ENCODE assay signal across 19 cellular contexts in genomic region chr9:304106-304505, GRCh38.
DNase-seq lines count a peak whose midpoint lies in the region; ATAC-seq lines count a peak whose summit lies in the region.
"Had no signal": no experiment of that assay in that cellular context is flagged by ENCODE, and none has a peak within 500 bp of the region (broad histone marks: within the 10 kb centered on the region; RNA-seq: fewer than 3 reads in every experiment).

No MANE protein-coding gene starts in this region.

- H3K9me3 Mint-ChIP-seq in CD4-positive, alpha-beta memory T cell: no peaks in the 10 kb centered on the region
- H3K9me3 Mint-ChIP-seq: activated B cell treated with CpG ODN at 0.5 μM for 24 hours; dendritic cell treated with granulocyte-macrophage colony-stimulating factor and Interleukin-4, amounts not matched to agents 40 ng/mL and 50 ng/mL, for 4 days; GM23338 had no signal

- ATAC-seq in HG03159 (IDR thresholded peaks at IDR 0.05; ENCODE audit: unreplicated experiment): no peak
- no peak for ATAC-seq in HG02798 (IDR thresholded peaks at IDR 0.05; ENCODE audit: poor library complexity, unreplicated experiment)

- H4K8ac ChIP-seq in mesendoderm (ENCODE audit: low read depth, low read length): no peak overlapping the region

- H3K56ac ChIP-seq in mesendoderm (ENCODE audit: low read length): no peak overlapping the region

- H3K27ac ChIP-seq in CD4-positive, alpha-beta memory T cell (ENCODE audit: low read depth, low read length): peak overlapping the region; percentile 33
- H3K27ac ChIP-seq in mesendoderm (ENCODE audit: low read depth, low read length): no peak overlapping the region
- H3K27ac ChIP-seq: brain microvascular endothelial cell, ovary had no signal

- no peak overlapping the region for H3K4ac ChIP-seq in mesendoderm (ENCODE audit: low read depth, low read length)

- no peak overlapping the region for H2BK15ac ChIP-seq in mesendoderm (replicated peaks; ENCODE audit: low read depth)

- no peaks in the 10 kb centered on the region for H3K27me3 ChIP-seq in CD4-positive, alpha-beta memory T cell (ENCODE audit: insufficient read depth, low read length)
- H3K27me3 ChIP-seq in MG63: no peaks in the 10 kb centered on the region; the same call in 1 of the 2 replicates
- H3K27me3 ChIP-seq in endocrine pancreas (ENCODE audit: control insufficient read depth, insufficient read depth, low read length): no peaks in the 10 kb centered on the region
- no peaks in the 10 kb centered on the region for H3K27me3 ChIP-seq in mesendoderm (ENCODE audit: insufficient read depth, low read length, poor library complexity)
- H3K27me3 ChIP-seq: brain microvascular endothelial cell, ovary had no signal

- H3K23ac ChIP-seq in mesendoderm (ENCODE audit: low read length): no peak overlapping the region

- CTCF ChIA-PET in CD4-positive, alpha-beta memory T cell (lab: Charles Lee; ENCODE audit: partially characterized antibody): interaction anchor here (1.0 to 5.6 kb wide), 2 partner anchors 26 to 88 kb away, joined by 3 to 32 read pairs; partner anchors contain the start of gene DOCK8

- no peak for DNase-seq in CD4-positive, alpha-beta memory T cell
- DNase-seq in MG63 (no peak), mesendoderm (peak; percentile 18), NCI-H2107 (lab: John Stamatoyannopoulos, UW) (no peak), NCI-H345 (lab: John Stamatoyannopoulos, UW) (no peak)
- DNase-seq: activated B cell treated with CpG ODN at 0.5 μM for 24 hours; activated naive CD4-positive, alpha-beta T cell; GF-D8; hypothalamus; left cardiac atrium; NCI-H2029 treated with DMSO at 0.1 percent for 48 hours; ovary; stimulated activated CD8-positive, alpha-beta memory T cell treated with anti-CD3 and anti-CD28 coated beads, Interleukin-4, amount 100 ng/mL, for 48 hours had no signal

- H3K9me3 ChIP-seq in CD4-positive, alpha-beta memory T cell (ENCODE audit: control insufficient read depth in 1 of 2, low read length in 2 of 2): no peaks in the 10 kb centered on the region
- no peaks in the 10 kb centered on the region for H3K9me3 ChIP-seq in MG63
- no peaks in the 10 kb centered on the region for H3K9me3 ChIP-seq in endocrine pancreas (ENCODE audit: control insufficient read depth, low read length)
- H3K9me3 ChIP-seq: ovary had no signal

- POLR2A ChIA-PET in CD4-positive, alpha-beta memory T cell (lab: Charles Lee; ENCODE audit: partially characterized antibody): interaction anchor here (1.1 to 3.7 kb wide), 4 partner anchors 25 to 89 kb away, joined by 3 to 18 read pairs (median 6); partner anchors contain the start of gene DOCK8

- peaks cover 38% of the 10 kb centered on the region for H3K36me3 ChIP-seq in CD4-positive, alpha-beta memory T cell (ENCODE audit: insufficient read depth, low read length)
- H3K36me3 ChIP-seq in MG63: no peaks in the 10 kb centered on the region
- no peaks in the 10 kb centered on the region for H3K36me3 ChIP-seq in endocrine pancreas (ENCODE audit: control insufficient read depth, insufficient read depth, low read length)
- no peaks in the 10 kb centered on the region for H3K36me3 ChIP-seq in mesendoderm (ENCODE audit: control insufficient read depth, insufficient read depth, low read length)
- H3K36me3 ChIP-seq: brain microvascular endothelial cell, ovary had no signal

- no peak overlapping the region for H2AK5ac ChIP-seq in mesendoderm (ENCODE audit: low read length)

- H3K4me1 Mint-ChIP-seq in CD4-positive, alpha-beta memory T cell: peaks cover 24 to 35% (median 29%) of the 10 kb centered on the region in 4 donors

- WGBS in mesendoderm (ENCODE audit: extremely low coverage, insufficient coverage, low lambda C conversion rate): no CpG with 5 or more reads among the region's 4 CpGs

- H3K4me1 ChIP-seq in CD4-positive, alpha-beta memory T cell (ENCODE audit: insufficient read depth, low read length): peaks cover 4% of the 10 kb centered on the region
- H3K4me1 ChIP-seq in endocrine pancreas (ENCODE audit: control insufficient read depth, insufficient read depth, low read length) (no peaks in the 10 kb centered on the region), mesendoderm (ENCODE audit: control insufficient read depth, low read depth, low read length) (no peaks in the 10 kb centered on the region)

- no peak overlapping the region for H3K4me3 ChIP-seq in CD4-positive, alpha-beta memory T cell (ENCODE audit: low read length in 2 of 2)
- peak overlapping the region; percentile 5; the same call in 1 of the 2 replicates for H3K4me3 ChIP-seq in MG63
- peak overlapping the region; percentile 52 for H3K4me3 ChIP-seq in endocrine pancreas (ENCODE audit: control insufficient read depth, insufficient read depth, low read length)
- no peak overlapping the region for H3K4me3 ChIP-seq in mesendoderm (ENCODE audit: low read length)
- H3K4me3 ChIP-seq: GM23338, ovary had no signal

- H3K18ac ChIP-seq in mesendoderm (ENCODE audit: low read length): no peak overlapping the region

- no peak overlapping the region for H3K9ac ChIP-seq in endocrine pancreas (ENCODE audit: control insufficient read depth, insufficient read depth, low read length)
- no peak overlapping the region for H3K9ac ChIP-seq in mesendoderm (ENCODE audit: low read length)

- peak overlapping the region; percentile 79 to 97 (median 95) for H3K27ac Mint-ChIP-seq in CD4-positive, alpha-beta memory T cell
- H3K27ac Mint-ChIP-seq: activated B cell treated with CpG ODN at 0.5 μM for 24 hours; dendritic cell treated with granulocyte-macrophage colony-stimulating factor and Interleukin-4, amounts not matched to agents 40 ng/mL and 50 ng/mL, for 4 days had no signal

- H3K4me3 Mint-ChIP-seq in CD4-positive, alpha-beta memory T cell: peak overlapping the region in 7 of 8 donors; percentile 7 to 74 (median 65)
- H3K4me3 Mint-ChIP-seq: activated B cell treated with CpG ODN at 0.5 μM for 24 hours; dendritic cell treated with granulocyte-macrophage colony-stimulating factor and Interleukin-4, amounts not matched to agents 40 ng/mL and 50 ng/mL, for 4 days; GM23338 had no signal

- peaks cover 44 to 77% of the 10 kb centered on the region in 2 donors for H3K36me3 Mint-ChIP-seq in CD4-positive, alpha-beta memory T cell

- no peaks in the 10 kb centered on the region for H3K79me1 ChIP-seq in mesendoderm (ENCODE audit: low read length)

- no peak overlapping the region for H3K4me2 ChIP-seq in mesendoderm (ENCODE audit: low read length)
- H3K4me2 ChIP-seq: GM23338 had no signal

- no peak overlapping the region for H2BK120ac ChIP-seq in mesendoderm (ENCODE audit: low read depth, low read length)

- H4K5ac ChIP-seq in mesendoderm (ENCODE audit: low read length): no peak overlapping the region

- no peaks in the 10 kb centered on the region for H3K79me2 ChIP-seq in mesendoderm (ENCODE audit: control insufficient read depth, insufficient read depth, low read length)

- intact Hi-C loops in CD4-positive, alpha-beta memory T cell (cut with micrococcal nuclease): no loop called here

- H3K27me3 Mint-ChIP-seq in CD4-positive, alpha-beta memory T cell: no peaks in the 10 kb centered on the region
- H3K27me3 Mint-ChIP-seq: activated B cell treated with CpG ODN at 0.5 μM for 24 hours; dendritic cell treated with granulocyte-macrophage colony-stimulating factor and Interleukin-4, amounts not matched to agents 40 ng/mL and 50 ng/mL, for 4 days had no signal

- H2BK5ac ChIP-seq in mesendoderm (ENCODE audit: low read length): no peak overlapping the region

Comparison
In these comparisons a context has a peak if more than half of its experiments do, and no peak if none do; other contexts are left out.
1. H3K4me3 ChIP-seq: peak in MG63 (single experiment) and endocrine pancreas (single experiment); none in CD4-positive, alpha-beta memory T cell (0 of 2) and mesendoderm (single experiment).